In the genomic region with DNA sequence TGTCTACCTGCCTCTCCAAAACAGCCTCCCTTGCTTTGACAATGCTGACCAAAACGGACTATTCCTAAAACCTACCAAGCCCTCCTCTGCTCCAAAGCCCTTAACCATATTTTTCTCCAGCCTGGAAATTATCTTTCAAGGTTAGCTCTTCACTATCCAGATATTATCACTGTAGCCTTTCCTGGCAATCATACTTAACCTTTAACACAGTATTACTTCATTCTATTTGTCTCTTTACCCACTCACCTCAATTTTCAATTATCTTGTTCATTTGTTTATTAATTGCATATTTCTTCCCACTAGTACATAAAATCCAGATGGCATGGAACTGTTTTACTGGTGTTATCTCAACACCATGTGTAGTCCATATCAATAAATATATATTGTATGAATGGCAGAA, we compare ENCODE assay signal across 35 cellular contexts. TPM values are rescaled to one million over a fixed set of nuclear protein-coding genes. Genes with fewer than 3 reads are reported as not detected.
"Had no signal": no experiment of that assay in that cellular context is flagged by ENCODE, and none has a peak within 500 bp of the region (broad histone marks: within the 10 kb centered on the region; RNA-seq: fewer than 3 reads in every experiment).

No MANE protein-coding gene starts in this region.

- H3K27me3 ChIP-seq: Peyer's patch had no signal

- H3K4me1 ChIP-seq: Peyer's patch had no signal

- H3K4me1 Mint-ChIP-seq: activated CD8-positive, alpha-beta memory T cell treated with anti-CD3 and anti-CD28 coated beads, Interleukin-2, amount 10 ng/mL, durations not matched to agents 7 days and 5 days; activated naive CD4-positive, alpha-beta T cell treated with anti-CD3 and anti-CD28 coated beads, Interleukin-2, amount 10 ng/mL, durations not matched to agents 7 days and 5 days; brain had no signal

- H3K27ac ChIP-seq: Peyer's patch, VCaP had no signal

- DNase-seq: activated CD4-positive, alpha-beta memory T cell treated with anti-CD3 and anti-CD28 coated beads, Interleukin-2, amount 10 ng/mL, durations not matched to agents 7 days and 5 days; activated CD4-positive, alpha-beta T cell treated with anti-CD3 and anti-CD28 coated beads for 1 hour; activated CD4-positive, alpha-beta T cell treated with anti-CD3 and anti-CD28 coated beads for 48 hours; activated CD4-positive, CD25-positive, alpha-beta regulatory T cell; activated CD8-positive, alpha-beta memory T cell treated with anti-CD3 and anti-CD28 coated beads for 24 hours; activated CD8-positive, alpha-beta memory T cell treated with anti-CD3 and anti-CD28 coated beads, Interleukin-2, amount 10 ng/mL, durations not matched to agents 7 days and 5 days; activated CD8-positive, alpha-beta memory T cell treated with anti-CD3 and anti-CD28 coated beads, Interleukin-2, amount 50 U/mL, for 48 hours; activated effector memory CD4-positive, alpha-beta T cell treated with Interleukin-2 at 50 U/mL for 16 hours; activated naive CD4-positive, alpha-beta T cell treated with anti-CD3 and anti-CD28 coated beads, Interleukin-2, amount 10 ng/mL, durations not matched to agents 7 days and 5 days; activated naive CD8-positive, alpha-beta T cell treated with anti-CD3 and anti-CD28 coated beads, Interleukin-2, amount 50 U/mL, for 24 hours; activated T-cell treated with anti-CD3 and anti-CD28 coated beads, Interleukin-2, amount 50 U/mL, for 48 hours; anterior cingulate cortex; caudate nucleus; Kasumi-1; KG1; MG63; NCI-H1048; NCI-H1105 treated with DMSO at 0.1 percent for 48 hours; NCI-H1436 treated with DMSO at 0.1 percent for 48 hours; NCI-H1694 treated with DMSO at 0.1 percent for 48 hours; NCI-H2029; NCI-H345; NCI-H524 treated with DMSO at 0.1 percent for 48 hours; Peyer's patch; RPMI8226; SIG-M5; T-helper 1 cell; T-helper 2 cell; T-helper 9 cell had no signal

- H3K4me3 Mint-ChIP-seq: activated CD4-positive, alpha-beta memory T cell treated with anti-CD3 and anti-CD28 coated beads, Interleukin-2, amount 10 ng/mL, durations not matched to agents 7 days and 5 days; activated CD8-positive, alpha-beta memory T cell treated with anti-CD3 and anti-CD28 coated beads, Interleukin-2, amount 10 ng/mL, durations not matched to agents 7 days and 5 days; activated naive CD4-positive, alpha-beta T cell treated with anti-CD3 and anti-CD28 coated beads, Interleukin-2, amount 10 ng/mL, durations not matched to agents 7 days and 5 days; activated naive CD8-positive, alpha-beta T cell; activated naive CD8-positive, alpha-beta T cell treated with anti-CD3 and anti-CD28 coated beads, Interleukin-2, amount 50 U/mL, for 24 hours; brain had no signal

- H3K36me3 Mint-ChIP-seq: activated CD8-positive, alpha-beta memory T cell treated with anti-CD3 and anti-CD28 coated beads, Interleukin-2, amount 10 ng/mL, durations not matched to agents 7 days and 5 days; activated naive CD4-positive, alpha-beta T cell treated with anti-CD3 and anti-CD28 coated beads, Interleukin-2, amount 10 ng/mL, durations not matched to agents 7 days and 5 days; activated naive CD8-positive, alpha-beta T cell; brain had no signal

- ATAC-seq: activated CD8-positive, alpha-beta memory T cell treated with anti-CD3 and anti-CD28 coated beads, Interleukin-2, amount 10 ng/mL, durations not matched to agents 7 days and 5 days; activated naive CD8-positive, alpha-beta T cell treated with anti-CD3 and anti-CD28 coated beads, Interleukin-2, amount 50 U/mL, for 24 hours; PC-3; Right ventricle myocardium inferior; SK-N-SH treated with all-trans-retinoic acid at 6 μM for 48 hours had no signal

- H3K9me3 Mint-ChIP-seq: activated CD4-positive, alpha-beta memory T cell treated with anti-CD3 and anti-CD28 coated beads, Interleukin-2, amount 10 ng/mL, durations not matched to agents 7 days and 5 days; activated naive CD4-positive, alpha-beta T cell treated with anti-CD3 and anti-CD28 coated beads, Interleukin-2, amount 10 ng/mL, durations not matched to agents 7 days and 5 days; activated naive CD8-positive, alpha-beta T cell treated with anti-CD3 and anti-CD28 coated beads, Interleukin-2, amount 50 U/mL, for 24 hours; brain had no signal

- H3K9me3 ChIP-seq: MG63, Peyer's patch had no signal

- H3K27ac Mint-ChIP-seq: activated CD4-positive, alpha-beta memory T cell treated with anti-CD3 and anti-CD28 coated beads, Interleukin-2, amount 10 ng/mL, durations not matched to agents 7 days and 5 days; activated CD8-positive, alpha-beta memory T cell treated with anti-CD3 and anti-CD28 coated beads, Interleukin-2, amount 10 ng/mL, durations not matched to agents 7 days and 5 days; activated naive CD4-positive, alpha-beta T cell treated with anti-CD3 and anti-CD28 coated beads, Interleukin-2, amount 10 ng/mL, durations not matched to agents 7 days and 5 days; activated naive CD8-positive, alpha-beta T cell; activated naive CD8-positive, alpha-beta T cell treated with anti-CD3 and anti-CD28 coated beads, Interleukin-2, amount 50 U/mL, for 24 hours; brain had no signal

- H3K36me3 ChIP-seq: MG63, Peyer's patch had no signal

- H3K4me3 ChIP-seq: MG63, Peyer's patch had no signal

- H3K27me3 Mint-ChIP-seq: activated CD4-positive, alpha-beta memory T cell treated with anti-CD3 and anti-CD28 coated beads, Interleukin-2, amount 10 ng/mL, durations not matched to agents 7 days and 5 days; activated CD8-positive, alpha-beta memory T cell treated with anti-CD3 and anti-CD28 coated beads, Interleukin-2, amount 10 ng/mL, durations not matched to agents 7 days and 5 days; activated naive CD8-positive, alpha-beta T cell; activated naive CD8-positive, alpha-beta T cell treated with anti-CD3 and anti-CD28 coated beads, Interleukin-2, amount 50 U/mL, for 24 hours; brain had no signal

RNA-seq across cellular contexts. Expression of gene SLCO4C1, which starts 7.5 kb away (rescaled TPM):
- total RNA-seq: PC-3 had no signal
